Comparison of ENCODE assay signal across 8 cellular contexts in genomic region chr6:34888441-34888820, GRCh38. TPM values are rescaled to one million over a fixed set of nuclear protein-coding genes. Genes with fewer than 3 reads are reported as not detected.
DNase-seq lines count a peak whose midpoint lies in the region; ATAC-seq and TF ChIP-seq lines count a peak whose summit lies in the region.

No MANE protein-coding gene starts in this region.

- H3K27ac ChIP-seq in HUES64 (ENCODE audit: low read depth, low read length) (peak overlapping the region; percentile 83), muscle layer of colon (ENCODE audit: low read depth, low read length) (peak overlapping the region; percentile 99)

- peaks cover 37% of the 10 kb centered on the region for H3K36me3 Mint-ChIP-seq in central memory CD8-positive, alpha-beta T cell (ENCODE audit: insufficient read depth)

- peak overlapping the region; percentile 100 for H3K4me3 Mint-ChIP-seq in central memory CD8-positive, alpha-beta T cell

- DNase-seq in AG09309 (ENCODE audit: low read depth), result no peak
- no peak for DNase-seq in central memory CD8-positive, alpha-beta T cell (ENCODE audit: low spot score in 2 of 2)
- no peak for DNase-seq in epidermal melanocyte (ENCODE audit: insufficient read length, low spot score)
- no peak for DNase-seq in Kasumi-1 (lab: John Stamatoyannopoulos, UW)
- no peak for DNase-seq in NCI-H2107 (lab: John Stamatoyannopoulos, UW)
- no peak for DNase-seq in activated CD4-positive, alpha-beta T cell treated with anti-CD3 and anti-CD28 coated beads for 4 hours

- H3K9ac ChIP-seq in HUES64 (ENCODE audit: low read depth, low read length) (peak overlapping the region; percentile 75), muscle layer of colon (ENCODE audit: low read length) (peak overlapping the region; percentile 88)

- peaks cover 2% of the 10 kb centered on the region; the same call in 1 of the 2 replicates for H3K4me1 ChIP-seq in HUES64 (ENCODE audit: insufficient read depth, low read length)
- H3K4me1 ChIP-seq in muscle layer of colon (ENCODE audit: insufficient read depth, low read length), result peaks cover 16% of the 10 kb centered on the region

- TF ChIP-seq CTCF in AG09309 (IDR thresholded peaks at IDR 0.05; ENCODE audit: control insufficient read depth, insufficient read depth, low read depth, low read length, missing control alignments), result no peak

- no peaks in the 10 kb centered on the region for H3K27me3 Mint-ChIP-seq in central memory CD8-positive, alpha-beta T cell

- WGBS in HUES64, result under 1% methylated on average over 6 of the region's 7 CpGs

- H3K36me3 ChIP-seq in HUES64 (ENCODE audit: insufficient read depth, low read length) (peaks cover 20% of the 10 kb centered on the region), muscle layer of colon (ENCODE audit: insufficient read depth, low read length) (no peaks in the 10 kb centered on the region)

- H3K9me3 ChIP-seq in HUES64 (ENCODE audit: insufficient read depth, low read depth, low read length), result no peaks in the 10 kb centered on the region
- H3K9me3 ChIP-seq in muscle layer of colon (ENCODE audit: low read length), result no peaks in the 10 kb centered on the region

- H3K9me3 Mint-ChIP-seq in central memory CD8-positive, alpha-beta T cell, result no peaks in the 10 kb centered on the region

- peak overlapping the region; percentile 87 for H3K4me3 ChIP-seq in AG09309 (ENCODE audit: control insufficient read depth, low read depth, low read length)
- H3K4me3 ChIP-seq in HUES64 (ENCODE audit: low read length), result peak overlapping the region; percentile 75
- H3K4me3 ChIP-seq in muscle layer of colon (ENCODE audit: low read depth in 1 of 2, low read length in 2 of 2), result peak overlapping the region; percentile 86 to 97

- H3K27ac Mint-ChIP-seq in central memory CD8-positive, alpha-beta T cell (ENCODE audit: low read depth), result peak overlapping the region; percentile 100

- H3K4me1 Mint-ChIP-seq in central memory CD8-positive, alpha-beta T cell, result peaks cover 56% of the 10 kb centered on the region

- no peaks in the 10 kb centered on the region for H3K27me3 ChIP-seq in HUES64 (ENCODE audit: insufficient read depth, low read length)
- no peaks in the 10 kb centered on the region for H3K27me3 ChIP-seq in muscle layer of colon (ENCODE audit: control insufficient read depth in 1 of 2, insufficient read depth in 2 of 2, low read length in 2 of 2)

- ATAC-seq in central memory CD8-positive, alpha-beta T cell (replicated peaks; ENCODE audit: extremely low read depth, poor library complexity, severe bottlenecking), result peak; percentile 22

RNA-seq across cellular contexts. Expression of gene TAF11, which starts 0.6 kb away (rescaled TPM):
- 37.6 TPM for polyA plus RNA-seq in HUES64 (2013, experiment 1 of 2)
- polyA plus RNA-seq in HUES64 (2013, experiment 2 of 2), result 40.1 TPM

RNA-seq across cellular contexts. Expression of gene ANKS1A, which starts 0.6 kb away (rescaled TPM):
- polyA plus RNA-seq in HUES64 (2013, experiment 1 of 2), result 16.8 TPM
- 19.3 TPM for polyA plus RNA-seq in HUES64 (2013, experiment 2 of 2)
